Comparison of ENCODE assay signal across 4 cellular contexts in genomic region chr14:55031190-55031589, GRCh38.
TF ChIP-seq lines count a peak whose summit lies in the region.

No MANE protein-coding gene starts in this region.

TF ChIP-seq in SK-N-SH, 30 proteins besides CTCF, POLR2A, EP300 and RAD21:
- no peak for TF ChIP-seq MXI1 (IDR thresholded peaks at IDR 0.05; ENCODE audit: low read depth, low read length)
- no peak for TF ChIP-seq YY1 (IDR thresholded peaks at IDR 0.05; ENCODE audit: low read depth)
- no peak for TF ChIP-seq REST (IDR thresholded peaks at IDR 0.05; ENCODE audit: low read depth, low read length)
- no peak for TF ChIP-seq SMC3 (IDR thresholded peaks at IDR 0.05; ENCODE audit: low read depth, low read length)
- TF ChIP-seq RCOR1 (IDR thresholded peaks at IDR 0.05; ENCODE audit: low read length), result no peak

TF ChIP-seq in SK-N-SH treated with all-trans-retinoic acid at 6 μM for 48 hours, 23 proteins besides CTCF, POLR2A, EP300 and RAD21:
- TF ChIP-seq ZFP3 (CRISPR knock-in tag; IDR thresholded peaks at IDR 0.05) (no peak), ZFP30 (CRISPR knock-in tag; IDR thresholded peaks at IDR 0.05) (no peak), SNAI2 (CRISPR knock-in tag; IDR thresholded peaks at IDR 0.05) (no peak), BACH2 (CRISPR knock-in tag; IDR thresholded peaks at IDR 0.05; ENCODE audit: borderline replicate concordance) (no peak), ZNF565 (CRISPR knock-in tag; conservative IDR thresholded peaks at IDR 0.05; ENCODE audit: low read depth) (no peak), ESRRG (CRISPR knock-in tag; IDR thresholded peaks at IDR 0.05) (no peak), ISL1 (CRISPR knock-in tag; IDR thresholded peaks at IDR 0.05) (no peak), GLIS3 (CRISPR knock-in tag; IDR thresholded peaks at IDR 0.05) (no peak), RARB (CRISPR knock-in tag; IDR thresholded peaks at IDR 0.05) (no peak), TOX (CRISPR knock-in tag; IDR thresholded peaks at IDR 0.05; ENCODE audit: borderline replicate concordance) (no peak), PPARA (CRISPR knock-in tag; IDR thresholded peaks at IDR 0.05; ENCODE audit: borderline replicate concordance) (no peak), CSRNP3 (CRISPR knock-in tag; IDR thresholded peaks at IDR 0.05) (no peak)

TF ChIP-seq in GM12878, 131 proteins besides CTCF, POLR2A, EP300 and RAD21:
- TF ChIP-seq TAF1 (IDR thresholded peaks at IDR 0.05; ENCODE audit: borderline replicate concordance, low read depth, low read length) (no peak), ZBTB40 (IDR thresholded peaks at IDR 0.05; ENCODE audit: borderline replicate concordance) (no peak), NR2C1 (IDR thresholded peaks at IDR 0.05) (no peak), ZZZ3 (IDR thresholded peaks at IDR 0.05; ENCODE audit: control insufficient read depth, insufficient read length, low read depth) (no peak), EED (IDR thresholded peaks at IDR 0.05; ENCODE audit: low read depth) (no peak), CUX1 (IDR thresholded peaks at IDR 0.05; ENCODE audit: insufficient replicate concordance, low read depth, low read length) (no peak), PAX5 (IDR thresholded peaks at IDR 0.05; ENCODE audit: borderline replicate concordance, low read depth, low read length) (no peak), SRF (IDR thresholded peaks at IDR 0.05; ENCODE audit: low read depth in 2 of 2, low read length in 2 of 2) (no peak), JUND (IDR thresholded peaks at IDR 0.05; ENCODE audit: low read depth, low read length) (no peak), CEBPB (IDR thresholded peaks at IDR 0.05; ENCODE audit: borderline replicate concordance in 1 of 2, low read depth in 2 of 2, low read length in 2 of 2) (no peak), SMAD5 (IDR thresholded peaks at IDR 0.05; ENCODE audit: low read depth) (no peak)

TF ChIP-seq in neural cell, 6 proteins besides CTCF, POLR2A, EP300 and RAD21:
- TF ChIP-seq MXI1 (conservative IDR thresholded peaks at IDR 0.05; ENCODE audit: poor library complexity, severe bottlenecking), result no peak
- TF ChIP-seq SMC3 (conservative IDR thresholded peaks at IDR 0.05; ENCODE audit: poor library complexity), result no peak
- TF ChIP-seq REST (IDR thresholded peaks at IDR 0.05; ENCODE audit: borderline replicate concordance), result no peak
- TF ChIP-seq EZH2 (IDR thresholded peaks at IDR 0.05; ENCODE audit: borderline replicate concordance, insufficient read depth, low read length, poor library complexity, severe bottlenecking), result no peak
- TF ChIP-seq POLR2AphosphoS5 (IDR thresholded peaks at IDR 0.05), result no peak
- no peak for TF ChIP-seq TAF1 (IDR thresholded peaks at IDR 0.05; ENCODE audit: low read depth)
